15 cellular contexts compared by ENCODE assay signal in genomic region chr5:81140942-81141341, GRCh38.
DNase-seq lines count a peak whose midpoint lies in the region; ATAC-seq and TF ChIP-seq lines count a peak whose summit lies in the region.
"Had no signal": no experiment of that assay in that cellular context is flagged by ENCODE, and none has a peak within 500 bp of the region (broad histone marks: within the 10 kb centered on the region; RNA-seq: fewer than 3 reads in every experiment).

No MANE protein-coding gene starts in this region.

- H3K27me3 ChIP-seq in right atrium auricular region = no peaks in the 10 kb centered on the region
- no peaks in the 10 kb centered on the region for H3K27me3 ChIP-seq in left ventricle myocardium inferior (ENCODE audit: low read depth)
- no peaks in the 10 kb centered on the region for H3K27me3 ChIP-seq in aorta (ENCODE audit: control insufficient read depth in 1 of 2, insufficient read depth in 2 of 2, low read length in 1 of 2)
- H3K27me3 ChIP-seq: dorsolateral prefrontal cortex had no signal

- H3K9me3 Mint-ChIP-seq in brain = peaks cover 0 to 9% (median 3%) of the 10 kb centered on the region in 5 experiments

- no peaks in the 10 kb centered on the region for H3K9me3 ChIP-seq in right atrium auricular region
- peaks cover 12% of the 10 kb centered on the region for H3K9me3 ChIP-seq in left ventricle myocardium inferior (replicated peaks)
- H3K9me3 ChIP-seq in aorta (ENCODE audit: control insufficient read depth, low read length) = no peaks in the 10 kb centered on the region

- ATAC-seq in Right ventricle myocardium superior (ENCODE audit: poor library complexity) (peak; percentile 56), aorta (ENCODE audit: low FRiP score) (peak; percentile 70), GM18867 (IDR thresholded peaks at IDR 0.05; ENCODE audit: unreplicated experiment) (no peak), HG02885 (IDR thresholded peaks at IDR 0.05; ENCODE audit: poor library complexity, unreplicated experiment) (no peak)
- ATAC-seq: A549 had no signal

- 15 to 19% methylated on average over 1 of the region's 1 CpG for WGBS in aorta, 2 donors

- no peaks in the 10 kb centered on the region for H3K27me3 Mint-ChIP-seq in brain

- H3K36me3 Mint-ChIP-seq in brain = no peaks in the 10 kb centered on the region

- no peak overlapping the region for H3K4me3 ChIP-seq in right atrium auricular region
- H3K4me3 ChIP-seq in left ventricle myocardium inferior = no peak overlapping the region
- no peak overlapping the region for H3K4me3 ChIP-seq in aorta (ENCODE audit: low read length in 2 of 2)
- H3K4me3 ChIP-seq: A549, dorsolateral prefrontal cortex, SK-N-MC had no signal

- TF ChIP-seq CTCF in right atrium auricular region (IDR thresholded peaks at IDR 0.05) (no peak), brain (conservative IDR thresholded peaks at IDR 0.05) (no peak), left ventricle myocardium inferior (IDR thresholded peaks at IDR 0.05; ENCODE audit: borderline replicate concordance) (no peak)

- intact Hi-C loops in Right ventricle myocardium superior (cut with DNase I) (no loop called here), left ventricle myocardium inferior (cut with micrococcal nuclease) (no loop called here), aorta (cut with DNase I) (no loop called here)

- H3K27ac Mint-ChIP-seq in brain = peak overlapping the region in 3 of 5 experiments; percentile 10 to 71 (median 59)

- peaks cover 34% of the 10 kb centered on the region for H3K4me1 Mint-ChIP-seq in brain

- DNase-seq in Right ventricle myocardium superior = peak; percentile 59
- DNase-seq in right atrium auricular region (ENCODE audit: low spot score) = no peak
- peak; percentile 34 for DNase-seq in left ventricle myocardium inferior
- peak in 1 of 2 donors; percentile 75 for DNase-seq in aorta
- no peak for DNase-seq in NCI-H1930 (lab: John Stamatoyannopoulos, UW)
- DNase-seq: activated naive CD4-positive, alpha-beta T cell treated with anti-CD3 and anti-CD28 coated beads, Interleukin-2, amount 50 U/mL, for 16 hours; DMS153; dorsolateral prefrontal cortex; NCI-H2171 treated with DMSO at 0.1 percent for 48 hours; trophoblast cell had no signal

- no peak overlapping the region for H3K4me3 Mint-ChIP-seq in brain

- H3K4me1 ChIP-seq in right atrium auricular region (peaks cover 0 to 14% of the 10 kb centered on the region in 2 donors), left ventricle myocardium inferior (peaks cover 26% of the 10 kb centered on the region), aorta (ENCODE audit: control insufficient read depth in 1 of 2, insufficient read depth in 2 of 2, low read length in 2 of 2) (no peaks in the 10 kb centered on the region)
- H3K4me1 ChIP-seq: A549 had no signal

- H3K27ac ChIP-seq in right atrium auricular region = no peak overlapping the region
- H3K27ac ChIP-seq in left ventricle myocardium inferior (replicated peaks) = peak overlapping the region; percentile 18
- H3K27ac ChIP-seq in aorta (ENCODE audit: low read depth in 1 of 2, low read length in 2 of 2) = no peak overlapping the region
- H3K27ac ChIP-seq: A549, SK-N-MC had no signal

- no peaks in the 10 kb centered on the region for H3K36me3 ChIP-seq in right atrium auricular region
- no peaks in the 10 kb centered on the region for H3K36me3 ChIP-seq in left ventricle myocardium inferior
- no peaks in the 10 kb centered on the region for H3K36me3 ChIP-seq in aorta (ENCODE audit: control insufficient read depth in 1 of 2, insufficient read depth in 2 of 2, low read length in 1 of 2)

Comparison
In these comparisons a context has a peak if more than half of its experiments do, and no peak if none do; other contexts are left out.
1. DNase-seq: peak in Right ventricle myocardium superior (single experiment) and left ventricle myocardium inferior (single experiment); none in right atrium auricular region (single experiment) and NCI-H1930 (0 of 2).
2. ATAC-seq: peak in Right ventricle myocardium superior (single experiment) and aorta (single experiment); none in GM18867 (single experiment) and HG02885 (single experiment).